In the genomic region with DNA sequence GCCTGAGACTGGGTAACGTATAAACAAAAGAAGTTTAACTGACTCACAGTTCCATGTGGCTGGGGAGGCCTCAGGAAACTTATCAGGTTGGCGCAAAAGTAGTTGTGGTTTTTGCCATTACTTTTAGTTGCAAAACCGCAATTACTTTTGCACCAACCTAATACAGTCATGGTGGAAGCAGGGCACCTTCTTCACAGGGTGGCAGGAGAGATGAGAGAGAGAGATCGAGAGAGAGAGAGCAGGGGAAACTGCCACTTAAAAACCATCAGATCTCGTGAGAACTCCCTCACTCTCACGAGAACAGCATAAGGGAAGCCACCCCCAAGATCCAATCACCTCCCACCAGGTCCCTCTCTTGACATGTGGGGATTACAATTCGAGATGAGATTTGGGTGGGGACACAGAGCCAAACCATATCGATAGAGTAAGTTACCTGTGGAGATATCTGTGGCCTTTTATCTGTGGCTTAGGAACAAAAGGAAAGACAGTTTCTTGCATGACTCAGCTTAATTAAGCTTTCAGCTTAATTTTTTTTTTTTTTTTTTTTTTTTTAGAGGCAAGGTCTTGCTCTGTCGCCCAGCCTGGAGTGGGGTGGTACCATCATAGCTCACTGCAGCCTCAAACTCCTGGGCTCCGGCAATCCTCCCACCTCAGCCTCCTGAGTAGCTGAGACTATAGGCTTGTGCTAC, we compare ENCODE assay signal across 1 cellular context.
TF ChIP-seq lines count a peak whose summit lies in the region.

No MANE protein-coding gene starts in this region.

TF ChIP-seq in K562, 482 proteins besides CTCF, POLR2A, EP300 and RAD21:
- TF ChIP-seq ZNF316 (IDR thresholded peaks at IDR 0.05) (peak; percentile 71), SOX6 (IDR thresholded peaks at IDR 0.05) (0 out of 2 replicates have a peak, but pooled peaks have one; percentile 28), ZNF354B (CRISPR knock-in tag; IDR thresholded peaks at IDR 0.05) (no peak), RBM25 (IDR thresholded peaks at IDR 0.05; ENCODE audit: low read depth, low read length, severe bottlenecking) (peak; percentile 17), TRIM24 (IDR thresholded peaks at IDR 0.05) (peak; percentile 37 to 53; a peak in 1 of 4 replicates), CC2D1A (IDR thresholded peaks at IDR 0.05) (peak; percentile 19; the same call in 1 of the 2 replicates), C11orf30 (IDR thresholded peaks at IDR 0.05; ENCODE audit: low read depth) (peak; percentile 50; the same call in 1 of the 2 replicates), MAFG (tag; conservative IDR thresholded peaks at IDR 0.05) (peak; percentile 71; the same call in 1 of the 2 replicates), BRD9 (IDR thresholded peaks at IDR 0.05; ENCODE audit: low read depth, partially characterized antibody) (no peak), MCM7 (IDR thresholded peaks at IDR 0.05) (no peak), TCF3 (CRISPR knock-in tag; IDR thresholded peaks at IDR 0.05) (peak; percentile 33; the same call in 1 of the 2 replicates), MAFF (IDR thresholded peaks at IDR 0.05; ENCODE audit: low read length) (peak; percentile 40), KAT7 (CRISPR knock-in tag; IDR thresholded peaks at IDR 0.05; ENCODE audit: borderline replicate concordance) (no peak), CBFA2T3 (IDR thresholded peaks at IDR 0.05) (peak; percentile 28), NFE2 (IDR thresholded peaks at IDR 0.05; ENCODE audit: low read depth) (peak; percentile 36; the same call in 1 of the 2 replicates), ARID1B (IDR thresholded peaks at IDR 0.05) (peak; percentile 46; the same call in 1 of the 2 replicates), CHD2 (IDR thresholded peaks at IDR 0.05; ENCODE audit: low read depth, low read length) (peak; percentile 85), NFE2L1 (tag; IDR thresholded peaks at IDR 0.05; ENCODE audit: borderline replicate concordance, low read depth) (peak; percentile 55; the same call in 1 of the 2 replicates), ADNP (tag; IDR thresholded peaks at IDR 0.05) (no peak)
- TF ChIP-seq, protein P1, sequence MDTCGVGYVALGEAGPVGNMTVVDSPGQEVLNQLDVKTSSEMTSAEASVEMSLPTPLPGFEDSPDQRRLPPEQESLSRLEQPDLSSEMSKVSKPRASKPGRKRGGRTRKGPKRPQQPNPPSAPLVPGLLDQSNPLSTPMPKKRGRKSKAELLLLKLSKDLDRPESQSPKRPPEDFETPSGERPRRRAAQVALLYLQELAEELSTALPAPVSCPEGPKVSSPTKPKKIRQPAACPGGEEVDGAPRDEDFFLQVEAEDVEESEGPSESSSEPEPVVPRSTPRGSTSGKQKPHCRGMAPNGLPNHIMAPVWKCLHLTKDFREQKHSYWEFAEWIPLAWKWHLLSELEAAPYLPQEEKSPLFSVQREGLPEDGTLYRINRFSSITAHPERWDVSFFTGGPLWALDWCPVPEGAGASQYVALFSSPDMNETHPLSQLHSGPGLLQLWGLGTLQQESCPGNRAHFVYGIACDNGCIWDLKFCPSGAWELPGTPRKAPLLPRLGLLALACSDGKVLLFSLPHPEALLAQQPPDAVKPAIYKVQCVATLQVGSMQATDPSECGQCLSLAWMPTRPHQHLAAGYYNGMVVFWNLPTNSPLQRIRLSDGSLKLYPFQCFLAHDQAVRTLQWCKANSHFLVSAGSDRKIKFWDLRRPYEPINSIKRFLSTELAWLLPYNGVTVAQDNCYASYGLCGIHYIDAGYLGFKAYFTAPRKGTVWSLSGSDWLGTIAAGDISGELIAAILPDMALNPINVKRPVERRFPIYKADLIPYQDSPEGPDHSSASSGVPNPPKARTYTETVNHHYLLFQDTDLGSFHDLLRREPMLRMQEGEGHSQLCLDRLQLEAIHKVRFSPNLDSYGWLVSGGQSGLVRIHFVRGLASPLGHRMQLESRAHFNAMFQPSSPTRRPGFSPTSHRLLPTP (IDR thresholded peaks at IDR 0.05; ENCODE audit: borderline replicate concordance, extremely low read depth, insufficient read length): no peak
- TF ChIP-seq, protein P2, sequence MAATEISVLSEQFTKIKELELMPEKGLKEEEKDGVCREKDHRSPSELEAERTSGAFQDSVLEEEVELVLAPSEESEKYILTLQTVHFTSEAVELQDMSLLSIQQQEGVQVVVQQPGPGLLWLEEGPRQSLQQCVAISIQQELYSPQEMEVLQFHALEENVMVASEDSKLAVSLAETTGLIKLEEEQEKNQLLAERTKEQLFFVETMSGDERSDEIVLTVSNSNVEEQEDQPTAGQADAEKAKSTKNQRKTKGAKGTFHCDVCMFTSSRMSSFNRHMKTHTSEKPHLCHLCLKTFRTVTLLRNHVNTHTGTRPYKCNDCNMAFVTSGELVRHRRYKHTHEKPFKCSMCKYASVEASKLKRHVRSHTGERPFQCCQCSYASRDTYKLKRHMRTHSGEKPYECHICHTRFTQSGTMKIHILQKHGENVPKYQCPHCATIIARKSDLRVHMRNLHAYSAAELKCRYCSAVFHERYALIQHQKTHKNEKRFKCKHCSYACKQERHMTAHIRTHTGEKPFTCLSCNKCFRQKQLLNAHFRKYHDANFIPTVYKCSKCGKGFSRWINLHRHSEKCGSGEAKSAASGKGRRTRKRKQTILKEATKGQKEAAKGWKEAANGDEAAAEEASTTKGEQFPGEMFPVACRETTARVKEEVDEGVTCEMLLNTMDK (IDR thresholded peaks at IDR 0.05; ENCODE audit: borderline replicate concordance, insufficient read depth, low read depth, low read length, poor library complexity, severe bottlenecking): no peak
- TF ChIP-seq, protein P3, sequence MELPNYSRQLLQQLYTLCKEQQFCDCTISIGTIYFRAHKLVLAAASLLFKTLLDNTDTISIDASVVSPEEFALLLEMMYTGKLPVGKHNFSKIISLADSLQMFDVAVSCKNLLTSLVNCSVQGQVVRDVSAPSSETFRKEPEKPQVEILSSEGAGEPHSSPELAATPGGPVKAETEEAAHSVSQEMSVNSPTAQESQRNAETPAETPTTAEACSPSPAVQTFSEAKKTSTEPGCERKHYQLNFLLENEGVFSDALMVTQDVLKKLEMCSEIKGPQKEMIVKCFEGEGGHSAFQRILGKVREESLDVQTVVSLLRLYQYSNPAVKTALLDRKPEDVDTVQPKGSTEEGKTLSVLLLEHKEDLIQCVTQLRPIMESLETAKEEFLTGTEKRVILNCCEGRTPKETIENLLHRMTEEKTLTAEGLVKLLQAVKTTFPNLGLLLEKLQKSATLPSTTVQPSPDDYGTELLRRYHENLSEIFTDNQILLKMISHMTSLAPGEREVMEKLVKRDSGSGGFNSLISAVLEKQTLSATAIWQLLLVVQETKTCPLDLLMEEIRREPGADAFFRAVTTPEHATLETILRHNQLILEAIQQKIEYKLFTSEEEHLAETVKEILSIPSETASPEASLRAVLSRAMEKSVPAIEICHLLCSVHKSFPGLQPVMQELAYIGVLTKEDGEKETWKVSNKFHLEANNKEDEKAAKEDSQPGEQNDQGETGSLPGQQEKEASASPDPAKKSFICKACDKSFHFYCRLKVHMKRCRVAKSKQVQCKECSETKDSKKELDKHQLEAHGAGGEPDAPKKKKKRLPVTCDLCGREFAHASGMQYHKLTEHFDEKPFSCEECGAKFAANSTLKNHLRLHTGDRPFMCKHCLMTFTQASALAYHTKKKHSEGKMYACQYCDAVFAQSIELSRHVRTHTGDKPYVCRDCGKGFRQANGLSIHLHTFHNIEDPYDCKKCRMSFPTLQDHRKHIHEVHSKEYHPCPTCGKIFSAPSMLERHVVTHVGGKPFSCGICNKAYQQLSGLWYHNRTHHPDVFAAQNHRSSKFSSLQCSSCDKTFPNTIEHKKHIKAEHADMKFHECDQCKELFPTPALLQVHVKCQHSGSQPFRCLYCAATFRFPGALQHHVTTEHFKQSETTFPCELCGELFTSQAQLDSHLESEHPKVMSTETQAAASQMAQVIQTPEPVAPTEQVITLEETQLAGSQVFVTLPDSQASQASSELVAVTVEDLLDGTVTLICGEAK (IDR thresholded peaks at IDR 0.05): peak; percentile 73
- TF ChIP-seq, protein P3 (CRISPR knock-in tag; IDR thresholded peaks at IDR 0.05): no peak
